In the genomic region with DNA sequence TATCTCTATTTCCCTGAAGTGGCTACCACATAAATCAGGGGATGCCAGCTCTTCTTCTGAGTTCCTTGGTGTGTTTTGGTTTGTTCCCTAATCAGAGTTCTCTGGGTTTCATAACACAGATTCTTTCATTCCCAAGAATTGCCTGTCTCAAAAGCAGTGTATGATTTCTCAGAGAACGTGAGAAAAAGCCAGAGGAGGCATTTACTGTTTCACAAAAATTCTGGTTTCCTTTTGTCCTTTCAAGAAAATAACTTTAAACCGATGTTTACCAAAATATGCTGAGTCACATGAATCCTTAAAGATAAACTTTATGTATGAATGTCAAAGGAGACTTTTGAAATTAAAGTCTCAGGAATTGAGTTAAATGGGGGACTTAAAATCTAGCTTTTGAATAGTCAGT, we compare ENCODE assay signal across 1 cellular context.
A peak's percentile ranks its signal among the peaks of the same experiment; 100 is the strongest.
TF ChIP-seq lines count a peak whose summit lies in the region.

No MANE protein-coding gene starts in this region.

TF ChIP-seq in K562, 482 proteins besides CTCF, POLR2A, EP300 and RAD21 (continued from another document):
- no peak for TF ChIP-seq BRF2 (IDR thresholded peaks at IDR 0.05; ENCODE audit: borderline replicate concordance, insufficient read depth, insufficient read length)
- peak; percentile 84 for TF ChIP-seq MAFG (tag; conservative IDR thresholded peaks at IDR 0.05)
- TF ChIP-seq, protein P1, sequence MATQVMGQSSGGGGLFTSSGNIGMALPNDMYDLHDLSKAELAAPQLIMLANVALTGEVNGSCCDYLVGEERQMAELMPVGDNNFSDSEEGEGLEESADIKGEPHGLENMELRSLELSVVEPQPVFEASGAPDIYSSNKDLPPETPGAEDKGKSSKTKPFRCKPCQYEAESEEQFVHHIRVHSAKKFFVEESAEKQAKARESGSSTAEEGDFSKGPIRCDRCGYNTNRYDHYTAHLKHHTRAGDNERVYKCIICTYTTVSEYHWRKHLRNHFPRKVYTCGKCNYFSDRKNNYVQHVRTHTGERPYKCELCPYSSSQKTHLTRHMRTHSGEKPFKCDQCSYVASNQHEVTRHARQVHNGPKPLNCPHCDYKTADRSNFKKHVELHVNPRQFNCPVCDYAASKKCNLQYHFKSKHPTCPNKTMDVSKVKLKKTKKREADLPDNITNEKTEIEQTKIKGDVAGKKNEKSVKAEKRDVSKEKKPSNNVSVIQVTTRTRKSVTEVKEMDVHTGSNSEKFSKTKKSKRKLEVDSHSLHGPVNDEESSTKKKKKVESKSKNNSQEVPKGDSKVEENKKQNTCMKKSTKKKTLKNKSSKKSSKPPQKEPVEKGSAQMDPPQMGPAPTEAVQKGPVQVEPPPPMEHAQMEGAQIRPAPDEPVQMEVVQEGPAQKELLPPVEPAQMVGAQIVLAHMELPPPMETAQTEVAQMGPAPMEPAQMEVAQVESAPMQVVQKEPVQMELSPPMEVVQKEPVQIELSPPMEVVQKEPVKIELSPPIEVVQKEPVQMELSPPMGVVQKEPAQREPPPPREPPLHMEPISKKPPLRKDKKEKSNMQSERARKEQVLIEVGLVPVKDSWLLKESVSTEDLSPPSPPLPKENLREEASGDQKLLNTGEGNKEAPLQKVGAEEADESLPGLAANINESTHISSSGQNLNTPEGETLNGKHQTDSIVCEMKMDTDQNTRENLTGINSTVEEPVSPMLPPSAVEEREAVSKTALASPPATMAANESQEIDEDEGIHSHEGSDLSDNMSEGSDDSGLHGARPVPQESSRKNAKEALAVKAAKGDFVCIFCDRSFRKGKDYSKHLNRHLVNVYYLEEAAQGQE (CRISPR knock-in tag; IDR thresholded peaks at IDR 0.05; ENCODE audit: low read depth), result no peak
- TF ChIP-seq ZNF583 (CRISPR knock-in tag; IDR thresholded peaks at IDR 0.05), result no peak
- TF ChIP-seq, protein P2, sequence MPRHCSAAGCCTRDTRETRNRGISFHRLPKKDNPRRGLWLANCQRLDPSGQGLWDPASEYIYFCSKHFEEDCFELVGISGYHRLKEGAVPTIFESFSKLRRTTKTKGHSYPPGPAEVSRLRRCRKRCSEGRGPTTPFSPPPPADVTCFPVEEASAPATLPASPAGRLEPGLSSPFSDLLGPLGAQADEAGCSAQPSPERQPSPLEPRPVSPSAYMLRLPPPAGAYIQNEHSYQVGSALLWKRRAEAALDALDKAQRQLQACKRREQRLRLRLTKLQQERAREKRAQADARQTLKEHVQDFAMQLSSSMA (CRISPR knock-in tag; IDR thresholded peaks at IDR 0.05), result no peak
- TF ChIP-seq HNRNPLL (IDR thresholded peaks at IDR 0.05; ENCODE audit: low read depth, low read length, poor library complexity, severe bottlenecking), result no peak
- TF ChIP-seq NFE2 (IDR thresholded peaks at IDR 0.05; ENCODE audit: low read depth), result 0 out of 2 replicates have a peak, but pooled peaks have one; percentile 23
- TF ChIP-seq MTF1 (CRISPR knock-in tag; IDR thresholded peaks at IDR 0.05; ENCODE audit: borderline replicate concordance), result no peak
- no peak for TF ChIP-seq POLR2H (tag; IDR thresholded peaks at IDR 0.05; ENCODE audit: low read depth)
- no peak for TF ChIP-seq HDGF (IDR thresholded peaks at IDR 0.05)
- TF ChIP-seq USF1 (CRISPR knock-in tag; IDR thresholded peaks at IDR 0.05), result no peak
- TF ChIP-seq, protein P3, sequence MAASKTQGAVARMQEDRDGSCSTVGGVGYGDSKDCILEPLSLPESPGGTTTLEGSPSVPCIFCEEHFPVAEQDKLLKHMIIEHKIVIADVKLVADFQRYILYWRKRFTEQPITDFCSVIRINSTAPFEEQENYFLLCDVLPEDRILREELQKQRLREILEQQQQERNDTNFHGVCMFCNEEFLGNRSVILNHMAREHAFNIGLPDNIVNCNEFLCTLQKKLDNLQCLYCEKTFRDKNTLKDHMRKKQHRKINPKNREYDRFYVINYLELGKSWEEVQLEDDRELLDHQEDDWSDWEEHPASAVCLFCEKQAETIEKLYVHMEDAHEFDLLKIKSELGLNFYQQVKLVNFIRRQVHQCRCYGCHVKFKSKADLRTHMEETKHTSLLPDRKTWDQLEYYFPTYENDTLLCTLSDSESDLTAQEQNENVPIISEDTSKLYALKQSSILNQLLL (CRISPR knock-in tag; IDR thresholded peaks at IDR 0.05; ENCODE audit: borderline replicate concordance), result no peak
- TF ChIP-seq, protein P4, sequence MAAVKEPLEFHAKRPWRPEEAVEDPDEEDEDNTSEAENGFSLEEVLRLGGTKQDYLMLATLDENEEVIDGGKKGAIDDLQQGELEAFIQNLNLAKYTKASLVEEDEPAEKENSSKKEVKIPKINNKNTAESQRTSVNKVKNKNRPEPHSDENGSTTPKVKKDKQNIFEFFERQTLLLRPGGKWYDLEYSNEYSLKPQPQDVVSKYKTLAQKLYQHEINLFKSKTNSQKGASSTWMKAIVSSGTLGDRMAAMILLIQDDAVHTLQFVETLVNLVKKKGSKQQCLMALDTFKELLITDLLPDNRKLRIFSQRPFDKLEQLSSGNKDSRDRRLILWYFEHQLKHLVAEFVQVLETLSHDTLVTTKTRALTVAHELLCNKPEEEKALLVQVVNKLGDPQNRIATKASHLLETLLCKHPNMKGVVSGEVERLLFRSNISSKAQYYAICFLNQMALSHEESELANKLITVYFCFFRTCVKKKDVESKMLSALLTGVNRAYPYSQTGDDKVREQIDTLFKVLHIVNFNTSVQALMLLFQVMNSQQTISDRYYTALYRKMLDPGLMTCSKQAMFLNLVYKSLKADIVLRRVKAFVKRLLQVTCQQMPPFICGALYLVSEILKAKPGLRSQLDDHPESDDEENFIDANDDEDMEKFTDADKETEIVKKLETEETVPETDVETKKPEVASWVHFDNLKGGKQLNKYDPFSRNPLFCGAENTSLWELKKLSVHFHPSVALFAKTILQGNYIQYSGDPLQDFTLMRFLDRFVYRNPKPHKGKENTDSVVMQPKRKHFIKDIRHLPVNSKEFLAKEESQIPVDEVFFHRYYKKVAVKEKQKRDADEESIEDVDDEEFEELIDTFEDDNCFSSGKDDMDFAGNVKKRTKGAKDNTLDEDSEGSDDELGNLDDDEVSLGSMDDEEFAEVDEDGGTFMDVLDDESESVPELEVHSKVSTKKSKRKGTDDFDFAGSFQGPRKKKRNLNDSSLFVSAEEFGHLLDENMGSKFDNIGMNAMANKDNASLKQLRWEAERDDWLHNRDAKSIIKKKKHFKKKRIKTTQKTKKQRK (IDR thresholded peaks at IDR 0.05; ENCODE audit: borderline replicate concordance, low read depth, low read length), result no peak
- no peak for TF ChIP-seq NR1H2 (CRISPR knock-in tag; IDR thresholded peaks at IDR 0.05)
- TF ChIP-seq L3MBTL2 (IDR thresholded peaks at IDR 0.05), result no peak
- TF ChIP-seq MYC (IDR thresholded peaks at IDR 0.05; ENCODE audit: low read depth, low read length), result no peak
- no peak for TF ChIP-seq MYC (CRISPR knock-in tag; IDR thresholded peaks at IDR 0.05; ENCODE audit: borderline replicate concordance, low read depth)
- TF ChIP-seq MAFF (IDR thresholded peaks at IDR 0.05; ENCODE audit: low read length), result peak; percentile 62
- TF ChIP-seq GTF2E2 (tag; IDR thresholded peaks at IDR 0.05), result no peak
- no peak for TF ChIP-seq U2AF2 (optimal IDR thresholded peaks at IDR 0.05; ENCODE audit: low read depth, low read length)
- TF ChIP-seq CCAR2 (IDR thresholded peaks at IDR 0.05; ENCODE audit: low read depth, low read length), result no peak
- TF ChIP-seq ZNF316 (IDR thresholded peaks at IDR 0.05), result peak; percentile 81
- no peak for TF ChIP-seq EGR1 (conservative IDR thresholded peaks at IDR 0.05)
- no peak for TF ChIP-seq ZBTB7A (IDR thresholded peaks at IDR 0.05; ENCODE audit: borderline replicate concordance, control insufficient read depth, low read depth, low read length)
- no peak for TF ChIP-seq IRF1 (CRISPR knock-in tag; IDR thresholded peaks at IDR 0.05; ENCODE audit: borderline replicate concordance)
- no peak for TF ChIP-seq ZBTB9 (CRISPR knock-in tag; IDR thresholded peaks at IDR 0.05)
- TF ChIP-seq NFE2L1 (tag; IDR thresholded peaks at IDR 0.05; ENCODE audit: borderline replicate concordance, low read depth), result peak; percentile 57; the same call in 1 of the 2 replicates
- TF ChIP-seq, protein P5, sequence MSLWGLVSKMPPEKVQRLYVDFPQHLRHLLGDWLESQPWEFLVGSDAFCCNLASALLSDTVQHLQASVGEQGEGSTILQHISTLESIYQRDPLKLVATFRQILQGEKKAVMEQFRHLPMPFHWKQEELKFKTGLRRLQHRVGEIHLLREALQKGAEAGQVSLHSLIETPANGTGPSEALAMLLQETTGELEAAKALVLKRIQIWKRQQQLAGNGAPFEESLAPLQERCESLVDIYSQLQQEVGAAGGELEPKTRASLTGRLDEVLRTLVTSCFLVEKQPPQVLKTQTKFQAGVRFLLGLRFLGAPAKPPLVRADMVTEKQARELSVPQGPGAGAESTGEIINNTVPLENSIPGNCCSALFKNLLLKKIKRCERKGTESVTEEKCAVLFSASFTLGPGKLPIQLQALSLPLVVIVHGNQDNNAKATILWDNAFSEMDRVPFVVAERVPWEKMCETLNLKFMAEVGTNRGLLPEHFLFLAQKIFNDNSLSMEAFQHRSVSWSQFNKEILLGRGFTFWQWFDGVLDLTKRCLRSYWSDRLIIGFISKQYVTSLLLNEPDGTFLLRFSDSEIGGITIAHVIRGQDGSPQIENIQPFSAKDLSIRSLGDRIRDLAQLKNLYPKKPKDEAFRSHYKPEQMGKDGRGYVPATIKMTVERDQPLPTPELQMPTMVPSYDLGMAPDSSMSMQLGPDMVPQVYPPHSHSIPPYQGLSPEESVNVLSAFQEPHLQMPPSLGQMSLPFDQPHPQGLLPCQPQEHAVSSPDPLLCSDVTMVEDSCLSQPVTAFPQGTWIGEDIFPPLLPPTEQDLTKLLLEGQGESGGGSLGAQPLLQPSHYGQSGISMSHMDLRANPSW (CRISPR knock-in tag; IDR thresholded peaks at IDR 0.05), result no peak
- no peak for TF ChIP-seq RHOXF2B (CRISPR knock-in tag; conservative IDR thresholded peaks at IDR 0.05)
- TF ChIP-seq C11orf30 (IDR thresholded peaks at IDR 0.05; ENCODE audit: low read depth), result peak; percentile 72
- TF ChIP-seq POLR2B (IDR thresholded peaks at IDR 0.05; ENCODE audit: low read depth, partially characterized antibody), result no peak
- TF ChIP-seq FOXK1 (CRISPR knock-in tag; IDR thresholded peaks at IDR 0.05; ENCODE audit: borderline replicate concordance), result no peak
- TF ChIP-seq ZC3H4 (CRISPR knock-in tag; IDR thresholded peaks at IDR 0.05; ENCODE audit: borderline replicate concordance), result no peak
- no peak for TF ChIP-seq RB1 (IDR thresholded peaks at IDR 0.05; ENCODE audit: low read depth)
- no peak for TF ChIP-seq ZNF184 (CRISPR knock-in tag; IDR thresholded peaks at IDR 0.05)
TF ChIP-seq in K562: peak in this region for 6.
